ENCODE assay signal across 1 cellular context in the genomic region with DNA sequence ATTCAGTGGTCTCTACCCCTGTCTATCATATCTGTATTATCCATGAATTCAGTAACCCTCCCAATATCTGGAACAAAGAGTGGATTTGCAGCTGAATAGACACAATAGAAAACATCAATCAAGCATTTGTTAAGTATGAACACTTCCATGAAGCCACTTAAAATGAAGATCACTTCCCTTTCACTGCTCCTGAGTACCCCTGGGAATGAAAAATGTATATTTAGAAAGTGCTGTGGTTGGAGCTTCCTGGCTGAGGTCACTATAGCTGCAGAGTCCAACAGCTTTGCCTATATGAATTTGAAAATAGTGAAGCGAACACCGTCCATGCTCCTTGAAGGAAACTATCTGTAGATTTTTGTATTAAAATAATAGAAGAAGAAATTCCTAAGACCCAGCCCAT.
TF ChIP-seq lines count a peak whose summit lies in the region.

No MANE protein-coding gene starts in this region.

TF ChIP-seq in GM23338, 12 proteins besides CTCF, POLR2A, EP300 and RAD21 (continued from another document):
- TF ChIP-seq, protein P1, sequence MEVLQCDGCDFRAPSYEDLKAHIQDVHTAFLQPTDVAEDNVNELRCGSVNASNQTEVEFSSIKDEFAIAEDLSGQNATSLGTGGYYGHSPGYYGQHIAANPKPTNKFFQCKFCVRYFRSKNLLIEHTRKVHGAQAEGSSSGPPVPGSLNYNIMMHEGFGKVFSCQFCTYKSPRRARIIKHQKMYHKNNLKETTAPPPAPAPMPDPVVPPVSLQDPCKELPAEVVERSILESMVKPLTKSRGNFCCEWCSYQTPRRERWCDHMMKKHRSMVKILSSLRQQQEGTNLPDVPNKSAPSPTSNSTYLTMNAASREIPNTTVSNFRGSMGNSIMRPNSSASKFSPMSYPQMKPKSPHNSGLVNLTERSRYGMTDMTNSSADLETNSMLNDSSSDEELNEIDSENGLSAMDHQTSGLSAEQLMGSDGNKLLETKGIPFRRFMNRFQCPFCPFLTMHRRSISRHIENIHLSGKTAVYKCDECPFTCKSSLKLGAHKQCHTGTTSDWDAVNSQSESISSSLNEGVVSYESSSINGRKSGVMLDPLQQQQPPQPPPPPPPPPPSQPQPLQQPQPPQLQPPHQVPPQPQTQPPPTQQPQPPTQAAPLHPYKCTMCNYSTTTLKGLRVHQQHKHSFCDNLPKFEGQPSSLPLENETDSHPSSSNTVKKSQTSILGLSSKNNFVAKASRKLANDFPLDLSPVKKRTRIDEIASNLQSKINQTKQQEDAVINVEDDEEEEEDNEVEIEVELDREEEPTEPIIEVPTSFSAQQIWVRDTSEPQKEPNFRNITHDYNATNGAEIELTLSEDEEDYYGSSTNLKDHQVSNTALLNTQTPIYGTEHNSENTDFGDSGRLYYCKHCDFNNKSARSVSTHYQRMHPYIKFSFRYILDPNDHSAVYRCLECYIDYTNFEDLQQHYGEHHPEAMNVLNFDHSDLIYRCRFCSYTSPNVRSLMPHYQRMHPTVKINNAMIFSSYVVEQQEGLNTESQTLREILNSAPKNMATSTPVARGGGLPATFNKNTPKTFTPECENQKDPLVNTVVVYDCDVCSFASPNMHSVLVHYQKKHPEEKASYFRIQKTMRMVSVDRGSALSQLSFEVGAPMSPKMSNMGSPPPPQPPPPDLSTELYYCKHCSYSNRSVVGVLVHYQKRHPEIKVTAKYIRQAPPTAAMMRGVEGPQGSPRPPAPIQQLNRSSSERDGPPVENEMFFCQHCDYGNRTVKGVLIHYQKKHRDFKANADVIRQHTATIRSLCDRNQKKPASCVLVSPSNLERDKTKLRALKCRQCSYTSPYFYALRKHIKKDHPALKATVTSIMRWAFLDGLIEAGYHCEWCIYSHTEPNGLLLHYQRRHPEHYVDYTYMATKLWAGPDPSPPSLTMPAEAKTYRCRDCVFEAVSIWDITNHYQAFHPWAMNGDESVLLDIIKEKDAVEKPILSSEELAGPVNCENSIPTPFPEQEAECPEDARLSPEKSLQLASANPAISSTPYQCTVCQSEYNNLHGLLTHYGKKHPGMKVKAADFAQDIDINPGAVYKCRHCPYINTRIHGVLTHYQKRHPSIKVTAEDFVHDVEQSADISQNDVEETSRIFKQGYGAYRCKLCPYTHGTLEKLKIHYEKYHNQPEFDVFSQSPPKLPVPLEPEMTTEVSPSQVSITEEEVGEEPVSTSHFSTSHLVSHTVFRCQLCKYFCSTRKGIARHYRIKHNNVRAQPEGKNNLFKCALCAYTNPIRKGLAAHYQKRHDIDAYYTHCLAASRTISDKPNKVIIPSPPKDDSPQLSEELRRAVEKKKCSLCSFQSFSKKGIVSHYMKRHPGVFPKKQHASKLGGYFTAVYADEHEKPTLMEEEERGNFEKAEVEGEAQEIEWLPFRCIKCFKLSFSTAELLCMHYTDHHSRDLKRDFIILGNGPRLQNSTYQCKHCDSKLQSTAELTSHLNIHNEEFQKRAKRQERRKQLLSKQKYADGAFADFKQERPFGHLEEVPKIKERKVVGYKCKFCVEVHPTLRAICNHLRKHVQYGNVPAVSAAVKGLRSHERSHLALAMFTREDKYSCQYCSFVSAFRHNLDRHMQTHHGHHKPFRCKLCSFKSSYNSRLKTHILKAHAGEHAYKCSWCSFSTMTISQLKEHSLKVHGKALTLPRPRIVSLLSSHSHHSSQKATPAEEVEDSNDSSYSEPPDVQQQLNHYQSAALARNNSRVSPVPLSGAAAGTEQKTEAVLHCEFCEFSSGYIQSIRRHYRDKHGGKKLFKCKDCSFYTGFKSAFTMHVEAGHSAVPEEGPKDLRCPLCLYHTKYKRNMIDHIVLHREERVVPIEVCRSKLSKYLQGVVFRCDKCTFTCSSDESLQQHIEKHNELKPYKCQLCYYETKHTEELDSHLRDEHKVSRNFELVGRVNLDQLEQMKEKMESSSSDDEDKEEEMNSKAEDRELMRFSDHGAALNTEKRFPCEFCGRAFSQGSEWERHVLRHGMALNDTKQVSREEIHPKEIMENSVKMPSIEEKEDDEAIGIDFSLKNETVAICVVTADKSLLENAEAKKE (CRISPR knock-in tag; IDR thresholded peaks at IDR 0.05) = no peak
